ENCODE assay signal across 9 cellular contexts in the genomic region with DNA sequence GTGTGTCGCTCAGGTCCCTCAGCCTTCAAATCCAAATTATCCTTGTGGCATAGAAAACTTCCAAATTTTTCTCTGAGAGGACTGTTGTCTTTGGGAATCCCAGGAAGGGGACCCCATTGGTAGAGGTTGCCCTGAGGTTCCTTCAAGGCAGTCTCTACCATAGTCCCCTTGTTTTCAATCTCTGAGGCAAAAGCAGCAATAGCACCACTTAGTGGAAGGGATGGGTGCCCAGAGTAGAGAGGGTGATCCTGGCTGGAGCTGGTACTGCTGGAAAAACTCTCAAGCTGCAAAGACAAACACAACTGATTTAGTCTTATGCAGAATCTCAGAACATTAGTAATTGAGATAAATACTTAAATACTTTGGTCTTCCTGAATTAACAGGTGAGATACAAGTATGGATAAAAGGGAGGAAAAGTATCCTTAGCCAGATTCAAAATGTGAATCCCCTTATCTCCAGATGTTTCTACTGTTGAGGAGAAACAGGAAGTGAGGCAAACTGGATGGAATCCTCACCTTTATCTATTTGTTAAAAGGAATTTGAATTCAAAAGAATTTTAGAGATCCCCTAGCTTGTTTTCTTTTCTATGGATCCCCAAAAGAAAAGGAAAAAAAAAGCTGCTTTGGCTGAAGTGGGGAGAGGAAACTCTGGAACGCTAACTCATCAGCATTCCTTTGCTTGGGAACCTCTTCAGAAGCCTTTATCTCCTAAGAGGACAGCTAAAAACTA. TPM values are rescaled to one million over a fixed set of nuclear protein-coding genes. Genes with fewer than 3 reads are reported as not detected.
DNase-seq lines count a peak whose midpoint lies in the region; ATAC-seq and TF ChIP-seq lines count a peak whose summit lies in the region.
"Had no signal": no experiment of that assay in that cellular context is flagged by ENCODE, and none has a peak within 500 bp of the region (broad histone marks: within the 10 kb centered on the region; RNA-seq: fewer than 3 reads in every experiment).

No MANE protein-coding gene starts in this region.

- H3K9me3 Mint-ChIP-seq in naive B cell (no peaks in the 10 kb centered on the region), T-cell (no peaks in the 10 kb centered on the region)

- POLR2A ChIA-PET in T-cell (lab: Charles Lee) = no interaction called here

- H3K4me3 ChIP-seq in LNCaP clone FGC (ENCODE audit: low read depth, low read length) = no peak overlapping the region

- H3K4me1 Mint-ChIP-seq in naive B cell (peaks cover 14 to 67% (median 45%) of the 10 kb centered on the region in 3 donors), T-cell (peaks cover 0 to 13% (median 8%) of the 10 kb centered on the region in 3 donors)

- H3K27me3 Mint-ChIP-seq in naive B cell (no peaks in the 10 kb centered on the region), T-cell (no peaks in the 10 kb centered on the region)

- CTCF ChIA-PET in T-cell (lab: Charles Lee) = interaction anchor here in 1 of 2 donors (0.7 kb wide), 1 partner anchor 150 kb away, joined by 3 read pairs; no protein-coding TSS in a partner anchor

- H3K27ac Mint-ChIP-seq in naive B cell (peak overlapping the region in 3 of 6 donors; percentile 29 to 79 (median 40)), T-cell (no peak overlapping the region)

- ATAC-seq in naive B cell (ENCODE audit: low read depth in 2 of 2) = peak; percentile 51 to 63
- ATAC-seq in T-cell (replicated peaks in 1 of 4) = no peak

- H3K4me3 Mint-ChIP-seq in naive B cell (no peak overlapping the region), T-cell (no peak overlapping the region)

- H3K36me3 Mint-ChIP-seq in naive B cell = peaks cover 14 to 39% of the 10 kb centered on the region in 2 donors
- H3K36me3 Mint-ChIP-seq in T-cell = peaks cover 60% of the 10 kb centered on the region

- DNase-seq in GDM1 (lab: John Stamatoyannopoulos, UW) (peak; percentile 8), LNCaP clone FGC (ENCODE audit: low read depth) (no peak), dermis blood vessel endothelial cell (peak; percentile 43), naive B cell (no peak), NCI-H1436 (lab: John Stamatoyannopoulos, UW) (no peak), T-cell (no peak)
- DNase-seq in activated CD4-positive, alpha-beta T cell treated with anti-CD3 and anti-CD28 coated beads for 4 hours = no peak

- TF ChIP-seq CTCF in LNCaP clone FGC (IDR thresholded peaks at IDR 0.05; ENCODE audit: control insufficient read depth, extremely low read depth, insufficient read depth) = peak; percentile 57

RNA-seq across cellular contexts. Expression of gene ZNF318, which starts 13.4 kb away (rescaled TPM):
- 9.7 and 10.8 TPM in 2 replicates for total RNA-seq in dermis blood vessel endothelial cell
- polyA plus RNA-seq in naive B cell (ENCODE audit: low read depth in 6 of 6) = 100 to 1,000 TPM in 1 of 6 donors, 10 to 100 TPM in 5; 25.2 to 105 (median 43.4) TPM
- total RNA-seq in T-cell = 10 to 100 TPM; 24.3 to 33.5 (median 26.2) TPM

RNA-seq across cellular contexts. Expression of gene CRIP3, which starts 47.4 kb away (rescaled TPM):
- 0.34 TPM in 1 of 2 replicates, not detected in the other for total RNA-seq in dermis blood vessel endothelial cell
- 1 to 10 TPM; 2.7 to 7.8 (median 5.3) TPM for polyA plus RNA-seq in naive B cell (ENCODE audit: low read depth in 6 of 6)
- 1 to 10 TPM; 1.3 to 4.2 (median 2.8) TPM for total RNA-seq in T-cell

RNA-seq across cellular contexts. Expression of gene SLC22A7, which starts 58.0 kb away (rescaled TPM):
- total RNA-seq in dermis blood vessel endothelial cell (not detected in 2 replicates), T-cell (not detected)
- under 1 TPM in 1 of 6 donors, not detected in 5; 0.54 TPM for polyA plus RNA-seq in naive B cell (ENCODE audit: low read depth in 6 of 6)
- total RNA-seq: renal cortical epithelial cell, urinary bladder had no signal

Comparison
In these comparisons a context has a peak if more than half of its experiments do, and no peak if none do; other contexts are left out.
1. DNase-seq: peak in GDM1 (single experiment) and dermis blood vessel endothelial cell (single experiment); none in LNCaP clone FGC (single experiment), naive B cell (single experiment), NCI-H1436 (single experiment), activated CD4-positive, alpha-beta T cell treated with anti-CD3 and anti-CD28 coated beads for 4 hours (0 of 2) and T-cell (0 of 34).
2. ATAC-seq: peak in naive B cell (2 of 2); none in T-cell (0 of 4).